ENCODE assay signal across 6 cellular contexts in the genomic region with DNA sequence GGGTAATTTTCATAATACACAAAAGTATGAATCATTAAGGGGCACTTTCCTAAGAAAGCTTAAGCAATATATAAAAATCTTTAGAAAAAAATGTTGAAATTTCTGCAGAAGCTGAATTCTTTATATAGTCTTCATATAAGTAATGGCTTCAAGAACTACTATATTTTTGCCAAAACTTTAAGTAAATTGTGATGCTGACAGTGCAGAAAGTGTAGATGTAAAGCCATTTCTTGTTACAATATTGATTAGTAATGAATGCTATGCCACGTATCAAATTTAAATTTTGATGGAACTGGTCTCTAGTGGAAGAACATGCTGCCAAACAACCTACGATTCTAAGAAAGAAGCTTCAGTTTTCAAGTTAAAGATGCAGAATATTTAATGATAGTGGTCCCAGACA.
"Had no signal": no experiment of that assay in that cellular context is flagged by ENCODE, and none has a peak within 500 bp of the region (broad histone marks: within the 10 kb centered on the region; RNA-seq: fewer than 3 reads in every experiment).

No MANE protein-coding gene starts in this region.

- H3K36me3 Mint-ChIP-seq: IgD-negative memory B cell had no signal

- H3K27ac Mint-ChIP-seq: IgD-negative memory B cell had no signal

- ATAC-seq: K562 had no signal

- H3K27ac ChIP-seq: HL-60 had no signal

- DNase-seq: KBM-7, KG1 had no signal

- FAIRE-seq: HTR-8/SVneo, K562 had no signal

- H3K4me3 Mint-ChIP-seq: IgD-negative memory B cell had no signal

- H3K27me3 Mint-ChIP-seq: IgD-negative memory B cell had no signal

- H3K4me3 ChIP-seq: K562 had no signal

- H3K4me1 Mint-ChIP-seq: IgD-negative memory B cell had no signal
